ENCODE assay signal across 19 cellular contexts in the genomic region with DNA sequence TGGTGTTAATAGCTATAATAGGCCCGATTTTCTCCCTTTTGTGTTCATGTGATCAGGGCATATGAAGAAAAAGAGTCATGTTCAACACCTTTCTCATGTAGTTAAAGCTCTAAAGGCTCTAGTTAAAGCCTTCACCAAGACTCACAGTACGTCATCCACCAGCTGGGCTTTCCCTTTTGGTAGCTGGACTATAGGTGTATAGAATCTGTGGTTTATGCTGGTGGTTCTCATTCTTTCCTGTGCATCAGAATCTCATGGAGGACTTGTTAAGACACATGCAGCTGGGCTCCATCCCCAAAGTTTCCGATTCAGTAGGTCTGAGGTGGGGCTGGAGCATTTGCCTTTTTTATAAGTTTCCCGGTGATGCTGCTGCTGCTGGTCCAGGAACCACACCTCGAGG. TPM values are rescaled to one million over a fixed set of nuclear protein-coding genes. Genes with fewer than 3 reads are reported as not detected.
"Had no signal": no experiment of that assay in that cellular context is flagged by ENCODE, and none has a peak within 500 bp of the region (broad histone marks: within the 10 kb centered on the region; RNA-seq: fewer than 3 reads in every experiment).

No MANE protein-coding gene starts in this region.

- ATAC-seq: heart right ventricle; mucosa of descending colon; naive thymus-derived CD8-positive, alpha-beta T cell; psoas muscle; right lobe of liver; stimulated activated memory B cell treated with anti-CD40 and anti-IgM and Interleukin-4, amounts not matched to agents 10 μg/mL and 1 μg/mL and 100 μg/mL, for 72 hours had no signal

- H3K27ac Mint-ChIP-seq: naive thymus-derived CD8-positive, alpha-beta T cell; stimulated activated memory B cell treated with anti-CD40 and anti-IgM and Interleukin-4, amounts not matched to agents 10 μg/mL and 1 μg/mL and 100 μg/mL, for 72 hours; stimulated activated naive CD8-positive, alpha-beta T cell treated with anti-CD3 and anti-CD28 coated beads, Interleukin-15, Interleukin-2, amounts not matched to agents 100 ng/mL and 50 ng/mL, for 24 hours had no signal

- H3K4me3 Mint-ChIP-seq: naive thymus-derived CD8-positive, alpha-beta T cell; stimulated activated memory B cell treated with anti-CD40 and anti-IgM and Interleukin-4, amounts not matched to agents 10 μg/mL and 1 μg/mL and 100 μg/mL, for 72 hours; stimulated activated naive CD8-positive, alpha-beta T cell treated with anti-CD3 and anti-CD28 coated beads, Interleukin-15, Interleukin-2, amounts not matched to agents 100 ng/mL and 50 ng/mL, for 24 hours had no signal

- H3K4me1 Mint-ChIP-seq: naive thymus-derived CD8-positive, alpha-beta T cell had no signal

- H3K9me3 Mint-ChIP-seq: naive thymus-derived CD8-positive, alpha-beta T cell; stimulated activated memory B cell treated with anti-CD40 and anti-IgM and Interleukin-4, amounts not matched to agents 10 μg/mL and 1 μg/mL and 100 μg/mL, for 72 hours; stimulated activated naive CD8-positive, alpha-beta T cell treated with anti-CD3 and anti-CD28 coated beads, Interleukin-15, Interleukin-2, amounts not matched to agents 100 ng/mL and 50 ng/mL, for 24 hours had no signal

- FAIRE-seq: frontal cortex, islet of Langerhans had no signal

- H3K36me3 Mint-ChIP-seq: naive thymus-derived CD8-positive, alpha-beta T cell; stimulated activated memory B cell treated with anti-CD40 and anti-IgM and Interleukin-4, amounts not matched to agents 10 μg/mL and 1 μg/mL and 100 μg/mL, for 72 hours had no signal

- DNase-seq: dorsolateral prefrontal cortex; effector CD8-positive, alpha-beta T cell; heart right ventricle; hypothalamus; kidney glomerular epithelial cell; mucosa of descending colon; naive thymus-derived CD8-positive, alpha-beta T cell; psoas muscle; retina; right lobe of liver; stimulated activated CD4-positive, alpha-beta T cell treated with anti-CD3 and anti-CD28 coated beads, Interleukin-4, amount 100 ng/mL, for 1 hour; stimulated activated CD8-positive, alpha-beta memory T cell treated with anti-CD3 and anti-CD28 coated beads, Interleukin-4, amount 100 ng/mL, for 48 hours; tibial artery; upper lobe of left lung; uterus had no signal

RNA-seq across cellular contexts. Expression of gene CFAP91, which starts 31.0 kb away (rescaled TPM):
- polyA plus RNA-seq: naive thymus-derived CD8-positive, alpha-beta T cell had no signal
